Comparison of ENCODE assay signal across 1 cellular context in genomic region chr9:135485385-135485784, GRCh38.
TF ChIP-seq lines count a peak whose summit lies in the region.

No MANE protein-coding gene starts in this region.

TF ChIP-seq in HepG2, 621 proteins besides CTCF, POLR2A, EP300 and RAD21:
- TF ChIP-seq MAF1 (CRISPR knock-in tag; IDR thresholded peaks at IDR 0.05; ENCODE audit: borderline replicate concordance) (no peak), SRY (CRISPR knock-in tag; IDR thresholded peaks at IDR 0.05) (no peak), MEIS2 (CRISPR knock-in tag; IDR thresholded peaks at IDR 0.05) (no peak), STAT6 (CRISPR knock-in tag; IDR thresholded peaks at IDR 0.05; ENCODE audit: borderline replicate concordance) (no peak), ZC3H13 (CRISPR knock-in tag; IDR thresholded peaks at IDR 0.05) (0 out of 2 replicates have a peak, but pooled peaks have one; percentile 24), POGZ (CRISPR knock-in tag; IDR thresholded peaks at IDR 0.05) (no peak), ZNF772 (CRISPR knock-in tag; IDR thresholded peaks at IDR 0.05) (no peak)
